8 cellular contexts compared by ENCODE assay signal in genomic region chr5:116032094-116032517, GRCh38. TPM values are rescaled to one million over a fixed set of nuclear protein-coding genes. Genes with fewer than 3 reads are reported as not detected.
DNase-seq lines count a peak whose midpoint lies in the region; ATAC-seq, FAIRE-seq and TF ChIP-seq lines count a peak whose summit lies in the region.

ARL14EPL (plus strand) TSS chr5:116032472; CDS start chr5:116051466, 18,994 bp downstream.

- peak; percentile 58 for DNase-seq in GM12865 (ENCODE audit: low read depth)
- peak; percentile 89 for DNase-seq in GM23248
- peak; percentile 7 to 20 for DNase-seq in Kasumi-1 (lab: John Stamatoyannopoulos, UW)
- peak in 1 of 2 donors; percentile 73 for DNase-seq in ascending aorta (ENCODE audit: low spot score in 2 of 2)
- peak; percentile 47 for DNase-seq in HepG2 (ENCODE audit: low spot score)
- no peak for DNase-seq in CD4-positive, alpha-beta T cell
- no peak for DNase-seq in effector memory CD4-positive, alpha-beta T cell
- DNase-seq in KG1 (lab: John Stamatoyannopoulos, UW): no peak

- peaks cover 32% of the 10 kb centered on the region for H3K27me3 Mint-ChIP-seq in CD4-positive, alpha-beta T cell

- 0 out of 2 replicates have a peak within 1 kb of the TSS, but pooled peaks have one; percentile 30 for H3K27ac ChIP-seq in GM23248
- H3K27ac ChIP-seq in ascending aorta: no peak within 1 kb of the TSS
- no peak within 1 kb of the TSS for H3K27ac ChIP-seq in HepG2 (ENCODE audit: extremely low read length, insufficient read depth, low read length)
- no peak within 1 kb of the TSS for H3K27ac ChIP-seq in CD4-positive, alpha-beta T cell (ENCODE audit: low read depth, low read length)
- no peak within 1 kb of the TSS for H3K27ac ChIP-seq in effector memory CD4-positive, alpha-beta T cell (ENCODE audit: insufficient read depth, low read length, poor library complexity, severe bottlenecking)

- no peaks in the 10 kb centered on the region for H3K79me2 ChIP-seq in GM23248 (ENCODE audit: insufficient read depth)
- no peaks in the 10 kb centered on the region for H3K79me2 ChIP-seq in HepG2 (ENCODE audit: insufficient read depth, low read length)

- in situ Hi-C loops in GM23248 (cut with MboI): no loop called here
- in situ Hi-C loops in HepG2 (cut with HindIII; ENCODE audit: extremely low pct_ligation_motif_present, low pct_unique_long_range_greater_than_20kb): no loop called here

- ATAC-seq in HepG2: peak; percentile 89
- ATAC-seq in CD4-positive, alpha-beta T cell (ENCODE audit: poor library complexity): no peak

- no peak for FAIRE-seq in HepG2 (lab: Jason Lieb, UNC)

- CTCF ChIA-PET in HepG2 (lab: Yijun Ruan, JAX; ENCODE audit: low intra/inter-chr PET ratio, low total read pairs): no interaction called here
- CTCF ChIA-PET in CD4-positive, alpha-beta T cell (lab: Charles Lee): no interaction called here

- H3K9ac ChIP-seq in GM23248: peak within 1 kb of the TSS; percentile 26
- no peak within 1 kb of the TSS for H3K9ac ChIP-seq in HepG2 (ENCODE audit: insufficient read depth, low read depth, low read length)

- TF ChIP-seq POLR2A in HepG2 (IDR thresholded peaks at IDR 0.05; ENCODE audit: insufficient read depth in 1 of 2, low read depth in 2 of 2, low read length in 2 of 2): no peak

- H3K9me3 ChIP-seq in GM23248 (ENCODE audit: low read depth) (no peaks in the 10 kb centered on the region), ascending aorta (no peaks in the 10 kb centered on the region), HepG2 (ENCODE audit: low read length) (no peaks in the 10 kb centered on the region)
- no peaks in the 10 kb centered on the region for H3K9me3 ChIP-seq in CD4-positive, alpha-beta T cell (ENCODE audit: control insufficient read depth, low read length)
- no peaks in the 10 kb centered on the region for H3K9me3 ChIP-seq in effector memory CD4-positive, alpha-beta T cell (ENCODE audit: control insufficient read depth, low read length)

- H3K9me2 ChIP-seq in GM23248 (ENCODE audit: insufficient read depth): no peaks in the 10 kb centered on the region

- peaks cover 8% of the 10 kb centered on the region; the same call in 1 of the 2 replicates for H3F3A ChIP-seq in GM23248 (ENCODE audit: insufficient read depth)

- H2AFZ ChIP-seq in GM23248 (peak within 1 kb of the TSS; percentile 20; the same call in 1 of the 2 replicates), HepG2 (ENCODE audit: low read length) (no peak within 1 kb of the TSS)

- H3K4me2 ChIP-seq in GM23248 (ENCODE audit: unreplicated experiment): peak within 1 kb of the TSS; percentile 69
- peak within 1 kb of the TSS; percentile 25; the same call in 1 of the 2 replicates for H3K4me2 ChIP-seq in HepG2 (ENCODE audit: low read depth, low read length)

- no peak for TF ChIP-seq RAD21 in HepG2 (CRISPR knock-in tag; IDR thresholded peaks at IDR 0.05)

- intact Hi-C loops in ascending aorta (cut with DNase I): loop anchor here (10.0 kb wide), 1 partner anchor 147 kb away; no protein-coding TSS in a partner anchor
- intact Hi-C loops in HepG2 (cut with micrococcal nuclease; ENCODE audit: unreplicated experiment): no loop called here
- intact Hi-C loops in CD4-positive, alpha-beta T cell (cut with DNase I, micrococcal nuclease): no loop called here

- H3K4me1 ChIP-seq in GM23248 (ENCODE audit: insufficient read depth) (peaks cover 15% of the 10 kb centered on the region), ascending aorta (no peaks in the 10 kb centered on the region), HepG2 (ENCODE audit: insufficient read depth, low read length) (no peaks in the 10 kb centered on the region)
- no peaks in the 10 kb centered on the region for H3K4me1 ChIP-seq in effector memory CD4-positive, alpha-beta T cell (ENCODE audit: control insufficient read depth, insufficient read depth, low read length, poor library complexity, severe bottlenecking)

- H4K20me1 ChIP-seq in GM23248 (ENCODE audit: insufficient read depth): no peaks in the 10 kb centered on the region
- no peaks in the 10 kb centered on the region for H4K20me1 ChIP-seq in HepG2 (ENCODE audit: insufficient read depth, low read length)

- H3K36me3 Mint-ChIP-seq in CD4-positive, alpha-beta T cell (ENCODE audit: low read depth): no peaks in the 10 kb centered on the region

- no peak for TF ChIP-seq EP300 in HepG2 (IDR thresholded peaks at IDR 0.05; ENCODE audit: low read depth in 2 of 2, low read length in 2 of 2)
- no peak for TF ChIP-seq EP300 in HepG2 (CRISPR knock-in tag; IDR thresholded peaks at IDR 0.05; ENCODE audit: borderline replicate concordance)

- BruUV-seq in HepG2 (replicated peaks; lab: Mats Ljungman, UMichigan): no TSS peak

- TF ChIP-seq CTCF in GM12865 (IDR thresholded peaks at IDR 0.05; ENCODE audit: insufficient read depth, low read depth, low read length, missing control alignments): peak; percentile 39
- TF ChIP-seq CTCF in ascending aorta (IDR thresholded peaks at IDR 0.05): peak; percentile 16 to 62 (median 43)
- peak; percentile 62 for TF ChIP-seq CTCF in HepG2 (CRISPR knock-in tag; IDR thresholded peaks at IDR 0.05)
- TF ChIP-seq CTCF in CD4-positive, alpha-beta T cell (IDR thresholded peaks at IDR 0.05): no peak

- no peak within 1 kb of the TSS for H3K27ac Mint-ChIP-seq in CD4-positive, alpha-beta T cell

- H3K4me3 ChIP-seq in GM12865 (ENCODE audit: low read depth, low read length) (no peak within 1 kb of the TSS), GM23248 (peak within 1 kb of the TSS; percentile 45; the same call in 1 of the 2 replicates), ascending aorta (no peak within 1 kb of the TSS), HepG2 (replicated peaks in 1 of 3; ENCODE audit: insufficient read depth in 1 of 3, low read depth in 2 of 3, low read length in 3 of 3) (no peak within 1 kb of the TSS)
- no peak within 1 kb of the TSS for H3K4me3 ChIP-seq in effector memory CD4-positive, alpha-beta T cell (ENCODE audit: insufficient read depth, low read depth, low read length, poor library complexity, severe bottlenecking)

- no peak within 1 kb of the TSS for H3K4me3 Mint-ChIP-seq in CD4-positive, alpha-beta T cell

- H3K9me3 Mint-ChIP-seq in CD4-positive, alpha-beta T cell: no peaks in the 10 kb centered on the region

- H3K27me3 ChIP-seq in GM23248 (replicated peaks; ENCODE audit: insufficient read depth) (no peaks in the 10 kb centered on the region), ascending aorta (no peaks in the 10 kb centered on the region), HepG2 (ENCODE audit: control insufficient read depth in 1 of 2, insufficient read depth in 2 of 2, low read length in 2 of 2) (peaks cover 0 to 8% of the 10 kb centered on the region in 2 experiments; a peak in 2 of 5 replicates)
- H3K27me3 ChIP-seq in CD4-positive, alpha-beta T cell (ENCODE audit: control insufficient read depth, insufficient read depth, low read length): peaks cover 13% of the 10 kb centered on the region
- no peaks in the 10 kb centered on the region for H3K27me3 ChIP-seq in effector memory CD4-positive, alpha-beta T cell (replicated peaks; ENCODE audit: control insufficient read depth, insufficient read depth, low read length, poor library complexity, severe bottlenecking)

- H3K36me3 ChIP-seq in GM23248 (ENCODE audit: low read depth): no peaks in the 10 kb centered on the region
- no peaks in the 10 kb centered on the region for H3K36me3 ChIP-seq in ascending aorta
- no peaks in the 10 kb centered on the region for H3K36me3 ChIP-seq in HepG2 (replicated peaks in 1 of 2; ENCODE audit: control insufficient read depth in 1 of 2, insufficient read depth in 2 of 2, low read length in 2 of 2)
- no peaks in the 10 kb centered on the region for H3K36me3 ChIP-seq in effector memory CD4-positive, alpha-beta T cell (ENCODE audit: control insufficient read depth, insufficient read depth, low read length)

- POLR2A ChIA-PET in HepG2 (lab: Yijun Ruan, JAX): no interaction called here
- POLR2A ChIA-PET in CD4-positive, alpha-beta T cell (lab: Charles Lee): no interaction called here

- H3K4me1 Mint-ChIP-seq in CD4-positive, alpha-beta T cell (ENCODE audit: low read depth): no peaks in the 10 kb centered on the region

- WGBS in GM23248 (ENCODE audit: low coverage in 1 of 2, low lambda C conversion rate in 2 of 2, missing lambda C conversion rate in 2 of 2), 2 experiments: 18 to 27% methylated on average over 9 of the region's 9 CpGs
- 6% methylated on average over 9 of the region's 9 CpGs for WGBS in HepG2 (ENCODE audit: low lambda C conversion rate)

TF ChIP-seq in HepG2, 621 proteins besides CTCF, POLR2A, EP300 and RAD21 (continues in another document):
- no peak for TF ChIP-seq WIZ (CRISPR knock-in tag; IDR thresholded peaks at IDR 0.05)
- peak; percentile 77 for TF ChIP-seq CREB1 (IDR thresholded peaks at IDR 0.05)
- TF ChIP-seq CREB1 (CRISPR knock-in tag; IDR thresholded peaks at IDR 0.05): no peak
- no peak for TF ChIP-seq SMARCE1 (IDR thresholded peaks at IDR 0.05; ENCODE audit: borderline replicate concordance)

RNA-seq across cellular contexts. Expression of gene ARL14EPL, which starts in this region (rescaled TPM):
- total RNA-seq in GM23248 (2014; rRNA removed; shearing (Covaris generic)): not detected in 2 replicates
- polyA plus RNA-seq in GM23248 (2016; fragmentation: Nextera tagmentation; extraction: Ambion mirVana) (not detected in 2 replicates), HepG2 (2011; rRNA removed) (not detected in 2 replicates)
- total RNA-seq in ascending aorta (not detected), HepG2 (2016; rRNA removed; fragmentation: Illumina TruSeq; extraction: Trizol) (not detected in 2 replicates)
- not detected in 2 replicates for total RNA-seq in HepG2 (2016; cell fraction: cytosol; rRNA removed; fragmentation: Illumina TruSeq; extraction: Trizol; ENCODE audit: low read depth)
- total RNA-seq in HepG2 (2016; cell fraction: insoluble cytoplasmic fraction; rRNA removed; fragmentation: Illumina TruSeq; extraction: Trizol): not detected in 2 replicates
- total RNA-seq in HepG2 (2016; cell fraction: membrane; rRNA removed; fragmentation: Illumina TruSeq; extraction: Trizol): not detected in 2 replicates
- total RNA-seq in HepG2 (2016; cell fraction: nucleus; rRNA removed; fragmentation: Illumina TruSeq; extraction: Trizol): not detected in 2 replicates
- not detected in 2 replicates for polyA plus RNA-seq in HepG2 (2011; cell fraction: cytosol; rRNA removed)
- not detected in 2 replicates for polyA plus RNA-seq in HepG2 (2011; cell fraction: nucleus; rRNA removed)
- not detected in 2 replicates for polyA plus RNA-seq in HepG2 (2012)
- not detected in 2 replicates for polyA plus RNA-seq in HepG2 (2016; cell fraction: cytosol; fragmentation: Illumina TruSeq; extraction: Trizol; ENCODE audit: low read depth)
- not detected in 2 replicates for polyA plus RNA-seq in HepG2 (2016; cell fraction: insoluble cytoplasmic fraction; fragmentation: Illumina TruSeq; extraction: Trizol; ENCODE audit: low read depth)
- not detected in 2 replicates for polyA plus RNA-seq in HepG2 (2016; cell fraction: membrane; fragmentation: Illumina TruSeq; extraction: Trizol; ENCODE audit: low read depth)
- polyA plus RNA-seq in HepG2 (2016; cell fraction: nucleus; fragmentation: Illumina TruSeq; extraction: Trizol; ENCODE audit: insufficient read depth, low read depth): not detected in 2 replicates
- polyA minus RNA-seq in HepG2 (2011; rRNA and poly(A)+ RNA removed; ENCODE audit: low replicate concordance): 0.82 TPM in 1 of 2 replicates, not detected in the other
- polyA minus RNA-seq in HepG2 (2011; cell fraction: cytosol; rRNA and poly(A)+ RNA removed): not detected in 2 replicates
- polyA minus RNA-seq in HepG2 (2011; cell fraction: nucleus; rRNA and poly(A)+ RNA removed): not detected in 2 replicates
- not detected for total RNA-seq in CD4-positive, alpha-beta T cell

Comparison
In these comparisons a context has a peak if more than half of its experiments do, and no peak if none do; other contexts are left out.
1. Peak in DNase-seq, H3K4me3 ChIP-seq, H3K27ac ChIP-seq, H3K9ac ChIP-seq and H3K4me2 ChIP-seq in GM23248; RNA of the gene not detected or under 1 TPM.
2. Peak in DNase-seq, ATAC-seq and H3K4me2 ChIP-seq in HepG2; RNA of the gene not detected or under 1 TPM.
3. DNase-seq: peak in GM12865 (single experiment) and Kasumi-1 (2 of 2); none in CD4-positive, alpha-beta T cell (0 of 10), effector memory CD4-positive, alpha-beta T cell (0 of 3) and KG1 (single experiment).